Comparison of ENCODE assay signal across 8 cellular contexts in the genomic region with DNA sequence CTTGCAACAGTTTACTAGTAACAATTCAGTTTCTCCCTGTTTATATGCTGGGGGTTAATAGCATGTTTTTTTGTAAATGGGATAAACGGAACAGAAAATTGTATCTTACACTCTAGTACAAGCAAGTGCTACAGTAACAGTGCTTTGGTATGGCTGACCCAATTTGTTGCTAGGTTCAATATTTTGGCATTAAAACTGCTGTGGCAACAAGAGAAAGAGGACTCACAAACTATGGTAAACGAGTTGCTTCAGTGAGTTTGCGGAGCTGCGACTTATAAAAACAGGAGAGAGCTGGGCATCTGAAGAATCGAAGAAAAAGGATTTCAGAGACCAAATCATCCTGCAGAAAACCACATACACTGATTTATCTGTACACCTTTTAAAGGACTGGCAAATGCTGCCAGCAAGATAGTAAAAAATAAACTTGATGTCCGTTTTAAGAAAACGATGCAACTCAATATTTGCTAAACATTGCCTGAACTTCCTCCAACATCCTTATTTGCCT. TPM values are rescaled to one million over a fixed set of nuclear protein-coding genes. Genes with fewer than 3 reads are reported as not detected.
A peak's percentile ranks its signal among the peaks of the same experiment; 100 is the strongest.
DNase-seq lines count a peak whose midpoint lies in the region; ATAC-seq, FAIRE-seq and TF ChIP-seq lines count a peak whose summit lies in the region.

No MANE protein-coding gene starts in this region.

- H3K9ac ChIP-seq in HUES6 (ENCODE audit: low read length), result peak overlapping the region; percentile 71

- no peak for ATAC-seq in upper lobe of left lung (ENCODE audit: low FRiP score in 2 of 2)
- no peak for ATAC-seq in GM21447 (IDR thresholded peaks at IDR 0.05; ENCODE audit: unreplicated experiment)
- no peak for ATAC-seq in HG03469 (IDR thresholded peaks at IDR 0.05; ENCODE audit: unreplicated experiment)

- H3K9me3 ChIP-seq in HUES6 (ENCODE audit: control insufficient read depth, insufficient read depth, low read depth, low read length), result no peaks in the 10 kb centered on the region
- no peaks in the 10 kb centered on the region for H3K9me3 ChIP-seq in upper lobe of left lung

- peak; percentile 21 for DNase-seq in AG08395 (ENCODE audit: low spot score)
- peak; percentile 34 for DNase-seq in bronchial epithelial cell (ENCODE audit: low read depth)
- DNase-seq in lower leg skin (ENCODE audit: low spot score in 2 of 2), result peak in 1 of 2 donors; percentile 20
- DNase-seq in upper lobe of left lung, result no peak
- DNase-seq in GM10266 (ENCODE audit: extremely low spot score), result no peak

- peak overlapping the region; percentile 59 for H3K27ac ChIP-seq in HUES6 (ENCODE audit: low read depth, low read length)
- peak overlapping the region; percentile 95 to 99 (median 96) for H3K27ac ChIP-seq in upper lobe of left lung

- TF ChIP-seq CTCF in bronchial epithelial cell (IDR thresholded peaks at IDR 0.05; ENCODE audit: insufficient read depth, low read length, severe bottlenecking) (no peak), lower leg skin (IDR thresholded peaks at IDR 0.05) (no peak), upper lobe of left lung (IDR thresholded peaks at IDR 0.05) (no peak), GM10266 (IDR thresholded peaks at IDR 0.05; ENCODE audit: control insufficient read depth, insufficient read depth, low read depth, missing control alignments) (no peak)

- intact Hi-C loops in lower leg skin (cut with DNase I; ENCODE audit: low total_unique reads), result loop anchor here (5.0 kb wide), 1 partner anchor 120 kb away; no protein-coding TSS in a partner anchor

- H3K27me3 ChIP-seq in HUES6 (ENCODE audit: control insufficient read depth, insufficient read depth, low read length) (no peaks in the 10 kb centered on the region), bronchial epithelial cell (ENCODE audit: control insufficient read depth, insufficient read depth, low read length) (no peaks in the 10 kb centered on the region), upper lobe of left lung (no peaks in the 10 kb centered on the region)

- H3K36me3 ChIP-seq in HUES6 (ENCODE audit: control insufficient read depth, insufficient read depth, low read length) (peaks cover 13% of the 10 kb centered on the region), bronchial epithelial cell (ENCODE audit: control insufficient read depth, insufficient read depth, low read length) (peaks cover 4% of the 10 kb centered on the region), upper lobe of left lung (no peaks in the 10 kb centered on the region)

- no peak for TF ChIP-seq EP300 in upper lobe of left lung (IDR thresholded peaks at IDR 0.05)

- WGBS in lower leg skin, 2 donors, result 5% methylated on average over 7 of the region's 7 CpGs
- 18 to 22% methylated on average over 7 of the region's 7 CpGs for WGBS in upper lobe of left lung, 2 donors

- H3K4me1 ChIP-seq in HUES6 (ENCODE audit: control insufficient read depth, insufficient read depth, low read length) (peaks cover 25% of the 10 kb centered on the region), upper lobe of left lung (peaks cover 34 to 69% (median 39%) of the 10 kb centered on the region in 4 donors)

- FAIRE-seq in bronchial epithelial cell (lab: Jason Lieb, UNC), result no peak

- H3K4me3 ChIP-seq in HUES6 (ENCODE audit: low read depth, low read length), result peak overlapping the region; percentile 89
- H3K4me3 ChIP-seq in bronchial epithelial cell (ENCODE audit: low read depth, low read length), result peak overlapping the region; percentile 82
- H3K4me3 ChIP-seq in lower leg skin (ENCODE audit: low read depth, poor library complexity, severe bottlenecking), result peak overlapping the region; percentile 81
- peak overlapping the region in 3 of 4 donors; percentile 64 to 89 (median 89) for H3K4me3 ChIP-seq in upper lobe of left lung

- no peak for TF ChIP-seq POLR2A in lower leg skin (IDR thresholded peaks at IDR 0.05)
- TF ChIP-seq POLR2A in upper lobe of left lung (IDR thresholded peaks at IDR 0.05), result no peak

RNA-seq across cellular contexts. Expression of a gene that starts 2.2 kb away (rescaled TPM):
- total RNA-seq in bronchial epithelial cell (225 and 249 TPM in 2 replicates), lower leg skin (100 to 1,000 TPM; 200 to 262 (median 230) TPM), upper lobe of left lung (100 to 1,000 TPM in 5 of 6 donors, 10 to 100 TPM in 1; 66.0 to 144 (median 116) TPM)

RNA-seq across cellular contexts. Expression of a gene that starts 2.6 kb away (rescaled TPM):
- total RNA-seq in bronchial epithelial cell (19.2 and 28.7 TPM in 2 replicates), lower leg skin (10 to 100 TPM; 14.9 to 26.2 (median 21.6) TPM), upper lobe of left lung (10 to 100 TPM; 19.8 to 38.7 (median 26.4) TPM)

Comparison
In these comparisons a context has a peak if more than half of its experiments do, and no peak if none do; other contexts are left out.
1. DNase-seq: peak in AG08395 (single experiment) and bronchial epithelial cell (single experiment); none in upper lobe of left lung (0 of 2) and GM10266 (single experiment).
2. Peak in every context shown above with its lines, with median percentiles within 50 percentile points of each other: H3K4me3 ChIP-seq.